In the genomic region with DNA sequence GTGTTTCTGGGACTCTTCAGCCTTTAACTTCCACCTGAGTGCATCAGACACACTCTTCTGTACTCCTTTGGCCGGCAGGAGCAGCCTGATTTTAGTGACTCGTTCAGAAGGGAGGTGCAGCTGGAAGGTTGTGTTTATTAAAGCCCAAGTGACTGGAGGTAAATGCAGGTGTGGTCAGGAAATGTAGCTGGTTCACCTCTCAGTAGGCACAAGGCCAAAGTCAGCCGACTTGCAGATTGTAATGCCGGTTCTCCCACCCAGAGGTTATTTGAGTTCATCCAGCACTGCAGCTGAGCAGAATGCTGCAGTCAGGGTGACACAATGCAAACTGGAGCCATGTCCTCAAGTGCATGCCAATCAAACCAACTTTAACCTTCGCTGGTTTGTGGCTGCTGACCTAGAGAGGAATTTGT, we compare ENCODE assay signal across 11 cellular contexts.
DNase-seq lines count a peak whose midpoint lies in the region; ATAC-seq and TF ChIP-seq lines count a peak whose summit lies in the region.
"Had no signal": no experiment of that assay in that cellular context is flagged by ENCODE, and none has a peak within 500 bp of the region (broad histone marks: within the 10 kb centered on the region; RNA-seq: fewer than 3 reads in every experiment).

No MANE protein-coding gene starts in this region.

- peaks cover 23% of the 10 kb centered on the region for H3K4me1 ChIP-seq in Panc1 (ENCODE audit: control insufficient read depth, insufficient read depth, low read length)

- peaks cover 23% of the 10 kb centered on the region for H3K4me1 Mint-ChIP-seq in type B pancreatic cell (ENCODE audit: unreplicated experiment)

- peak overlapping the region; percentile 42 for H3K4me3 Mint-ChIP-seq in type B pancreatic cell
- H3K4me3 Mint-ChIP-seq: memory B cell had no signal

- H3K27me3 Mint-ChIP-seq in type B pancreatic cell = no peaks in the 10 kb centered on the region

- intact Hi-C loops in Panc1 (cut with micrococcal nuclease; ENCODE audit: unreplicated experiment) (no loop called here), left ventricle myocardium superior (cut with micrococcal nuclease) (no loop called here)

- H3K27ac ChIP-seq in Panc1 (ENCODE audit: low read length) = 0 out of 2 replicates have a peak overlapping the region, but pooled peaks have one; percentile 14

- DNase-seq in SHP77 (lab: John Stamatoyannopoulos, UW) (peak; percentile 3 to 19), SHP77 treated with DMSO at 0.1 percent for 48 hours (lab: John Stamatoyannopoulos, UW) (no peak), Panc1 (ENCODE audit: low read depth, low spot score) (no peak), left ventricle myocardium superior (peak; percentile 41), type B pancreatic cell (ENCODE audit: extremely low spot score, unreplicated experiment) (no peak), T1000 (lab: John Stamatoyannopoulos, UW) (no peak)
- DNase-seq in activated naive CD4-positive, alpha-beta T cell treated with anti-CD3 and anti-CD28 coated beads, Interleukin-2, amount 50 U/mL, for 72 hours (ENCODE audit: low spot score in 2 of 2) = no peak
- DNase-seq: stimulated activated CD4-positive, alpha-beta T cell treated with anti-CD3 and anti-CD28 coated beads, Interleukin-12 subunit alpha, Interleukin-12 subunit beta, amount 100 ng/mL, for 4 hours; stimulated activated naive CD4-positive, alpha-beta T cell treated with Interleukin-2 at 50 U/mL for 16 hours had no signal

- in situ Hi-C loops in Panc1 (cut with HindIII; ENCODE audit: low pct_unique_long_range_greater_than_20kb, low sequenced_read_pairs) = no loop called here

- peaks cover 4% of the 10 kb centered on the region for H3K9me3 Mint-ChIP-seq in type B pancreatic cell
- no peaks in the 10 kb centered on the region for H3K9me3 Mint-ChIP-seq in activated naive CD4-positive, alpha-beta T cell treated with anti-CD3 and anti-CD28 coated beads, Interleukin-2, amount 50 U/mL, for 72 hours
- H3K9me3 Mint-ChIP-seq: memory B cell had no signal

- no peak overlapping the region for H3K4me3 ChIP-seq in Panc1 (ENCODE audit: low read depth in 2 of 2, low read length in 2 of 2)

- POLR2A ChIA-PET in Panc1 (lab: Charles Lee) = no interaction called here

- H3K27me3 ChIP-seq in Panc1 (ENCODE audit: control insufficient read depth, insufficient read depth, low read length) = no peaks in the 10 kb centered on the region

- no peaks in the 10 kb centered on the region for H3K9me3 ChIP-seq in Panc1 (ENCODE audit: control insufficient read depth, insufficient read depth, low read depth, low read length)

- H3K36me3 Mint-ChIP-seq in type B pancreatic cell = peaks cover 3% of the 10 kb centered on the region
- H3K36me3 Mint-ChIP-seq in activated naive CD4-positive, alpha-beta T cell treated with anti-CD3 and anti-CD28 coated beads, Interleukin-2, amount 50 U/mL, for 72 hours = no peaks in the 10 kb centered on the region
- H3K36me3 Mint-ChIP-seq: memory B cell had no signal

- CTCF ChIA-PET in Panc1 (lab: Charles Lee) = no interaction called here

- peak overlapping the region; percentile 86 for H3K27ac Mint-ChIP-seq in type B pancreatic cell
- H3K27ac Mint-ChIP-seq in activated naive CD4-positive, alpha-beta T cell treated with anti-CD3 and anti-CD28 coated beads, Interleukin-2, amount 50 U/mL, for 72 hours = no peak overlapping the region
- H3K27ac Mint-ChIP-seq: memory B cell had no signal

- no TSS peak for BruUV-seq in Panc1 (replicated peaks; lab: Mats Ljungman, UMichigan)

- H3K36me3 ChIP-seq in Panc1 (ENCODE audit: control insufficient read depth, insufficient read depth, low read length) = no peaks in the 10 kb centered on the region

- TF ChIP-seq CTCF in Panc1 (IDR thresholded peaks at IDR 0.05) (no peak), type B pancreatic cell (conservative IDR thresholded peaks at IDR 0.05) (no peak)

- ATAC-seq in Panc1 = no peak
- peak; percentile 92 for ATAC-seq in left ventricle myocardium superior
- no peak for ATAC-seq in HG03439 (IDR thresholded peaks at IDR 0.05; ENCODE audit: unreplicated experiment)
- ATAC-seq in activated naive CD4-positive, alpha-beta T cell treated with anti-CD3 and anti-CD28 coated beads, Interleukin-2, amount 50 U/mL, for 72 hours = no peak

Comparison
In these comparisons a context has a peak if more than half of its experiments do, and no peak if none do; other contexts are left out.
1. DNase-seq: peak in SHP77 (2 of 2) and left ventricle myocardium superior (single experiment); none in SHP77 treated with DMSO at 0.1 percent for 48 hours (single experiment), Panc1 (single experiment), type B pancreatic cell (single experiment), T1000 (single experiment) and activated naive CD4-positive, alpha-beta T cell treated with anti-CD3 and anti-CD28 coated beads, Interleukin-2, amount 50 U/mL, for 72 hours (0 of 2).